13 cellular contexts compared by ENCODE assay signal in genomic region chr13:114166381-114167131, GRCh38. TPM values are rescaled to one million over a fixed set of nuclear protein-coding genes. Genes with fewer than 3 reads are reported as not detected.
A peak's percentile ranks its signal among the peaks of the same experiment; 100 is the strongest.
DNase-seq lines count a peak whose midpoint lies in the region; ATAC-seq, FAIRE-seq and TF ChIP-seq lines count a peak whose summit lies in the region.
"Had no signal": no experiment of that assay in that cellular context is flagged by ENCODE, and none has a peak within 500 bp of the region (broad histone marks: within the 10 kb centered on the region; RNA-seq: fewer than 3 reads in every experiment).

No MANE protein-coding gene starts in this region.

- 8 to 20% methylated on average over 2 to 4 of the region's 20 CpGs for WGBS in gastroesophageal sphincter (ENCODE audit: low coverage in 1 of 2), 2 donors

- no peak for FAIRE-seq in GM12891 (lab: Jason Lieb, UNC)
- FAIRE-seq: pancreas had no signal

- no peak for TF ChIP-seq EP300 in gastroesophageal sphincter (IDR thresholded peaks at IDR 0.05)

- H3K9ac ChIP-seq in BLaER1 treated with 17β-estradiol and CSF1 and Interleukin-3, amounts not matched to agents 10 nM and 100 nM = peak overlapping the region in 8 of 11 experiments; percentile 5 to 44 (median 8); a peak in 9 of 22 replicates

- peak; percentile 74 for ATAC-seq in gastroesophageal sphincter
- no peak for ATAC-seq in HG02938 (IDR thresholded peaks at IDR 0.05; ENCODE audit: unreplicated experiment)
- ATAC-seq: left colon had no signal

- H3K27me3 ChIP-seq in BLaER1 treated with 17β-estradiol and CSF1 and Interleukin-3, amounts not matched to agents 10 nM and 100 nM = no peaks in the 10 kb centered on the region
- H3K27me3 ChIP-seq in gastroesophageal sphincter = no peaks in the 10 kb centered on the region
- H3K27me3 ChIP-seq: pancreas, thyroid gland had no signal

- H3K27me3 Mint-ChIP-seq in T-helper 2 cell treated with Interferon-gamma antibody and Interleukin-4, amounts not matched to agents 5 μg/mL and 100 μg/mL, for 36 hours (ENCODE audit: low read depth) = peaks cover 28% of the 10 kb centered on the region

- no peaks in the 10 kb centered on the region for H3K36me3 ChIP-seq in BLaER1 treated with 17β-estradiol and CSF1 and Interleukin-3, amounts not matched to agents 10 nM and 100 nM
- no peaks in the 10 kb centered on the region for H3K36me3 ChIP-seq in gastroesophageal sphincter
- H3K36me3 ChIP-seq: pancreas, thyroid gland had no signal

- no peak overlapping the region for H3K4me3 Mint-ChIP-seq in T-helper 2 cell treated with Interferon-gamma antibody and Interleukin-4, amounts not matched to agents 5 μg/mL and 100 μg/mL, for 36 hours

- H3K4me1 ChIP-seq in BLaER1 treated with 17β-estradiol and CSF1 and Interleukin-3, amounts not matched to agents 10 nM and 100 nM = peaks cover 55 to 66% (median 64%) of the 10 kb centered on the region in 10 experiments
- peaks cover 0 to 40% (median 24%) of the 10 kb centered on the region in 3 donors for H3K4me1 ChIP-seq in gastroesophageal sphincter
- H3K4me1 ChIP-seq: pancreas had no signal

- peaks cover 1% of the 10 kb centered on the region for H3K36me3 Mint-ChIP-seq in T-helper 2 cell treated with Interferon-gamma antibody and Interleukin-4, amounts not matched to agents 5 μg/mL and 100 μg/mL, for 36 hours (ENCODE audit: low read depth)

- no peak for TF ChIP-seq POLR2A in gastroesophageal sphincter (IDR thresholded peaks at IDR 0.05)
- no peak for TF ChIP-seq POLR2A in GM12891 (IDR thresholded peaks at IDR 0.05; ENCODE audit: low read depth, low read length)

- H3K27ac Mint-ChIP-seq in T-helper 2 cell treated with Interferon-gamma antibody and Interleukin-4, amounts not matched to agents 5 μg/mL and 100 μg/mL, for 36 hours = no peak overlapping the region

- H3K9me3 Mint-ChIP-seq in T-helper 2 cell treated with Interferon-gamma antibody and Interleukin-4, amounts not matched to agents 5 μg/mL and 100 μg/mL, for 36 hours = peaks cover 7% of the 10 kb centered on the region

- peaks cover 14% of the 10 kb centered on the region for H3K4me1 Mint-ChIP-seq in T-helper 2 cell treated with Interferon-gamma antibody and Interleukin-4, amounts not matched to agents 5 μg/mL and 100 μg/mL, for 36 hours (ENCODE audit: low read depth)

- H3K4me3 ChIP-seq in BLaER1 treated with 17β-estradiol and CSF1 and Interleukin-3, amounts not matched to agents 10 nM and 100 nM = no peak overlapping the region
- peak overlapping the region in 1 of 2 donors; percentile 27 for H3K4me3 ChIP-seq in gastroesophageal sphincter
- H3K4me3 ChIP-seq: pancreas, thyroid gland had no signal

- H4K20me1 ChIP-seq in BLaER1 treated with 17β-estradiol and CSF1 and Interleukin-3, amounts not matched to agents 10 nM and 100 nM = no peaks in the 10 kb centered on the region

- H3K4me2 ChIP-seq in BLaER1 treated with 17β-estradiol and CSF1 and Interleukin-3, amounts not matched to agents 10 nM and 100 nM = peak overlapping the region; percentile 59 to 88 (median 77)

- peaks cover 0 to 5% (median under 1%) of the 10 kb centered on the region in 11 experiments; a peak in 7 of 22 replicates for H3K9me3 ChIP-seq in BLaER1 treated with 17β-estradiol and CSF1 and Interleukin-3, amounts not matched to agents 10 nM and 100 nM (replicated peaks in 1 of 11)
- H3K9me3 ChIP-seq in gastroesophageal sphincter = no peaks in the 10 kb centered on the region
- H3K9me3 ChIP-seq: pancreas, thyroid gland had no signal

- peak overlapping the region in 9 of 11 experiments; percentile 1 to 60 (median 41); a peak in 12 of 22 replicates for H3K27ac ChIP-seq in BLaER1 treated with 17β-estradiol and CSF1 and Interleukin-3, amounts not matched to agents 10 nM and 100 nM
- peak overlapping the region; percentile 58 to 80 (median 79) for H3K27ac ChIP-seq in gastroesophageal sphincter
- H3K27ac ChIP-seq: pancreas, thyroid gland had no signal

- DNase-seq in NCI-H69 (lab: John Stamatoyannopoulos, UW) (peak; percentile 16), pons (ENCODE audit: low spot score) (peak; percentile 82), GM12891 (ENCODE audit: insufficient read length, low spot score) (no peak)
- DNase-seq in effector CD8-positive, alpha-beta T cell (lab: John Stamatoyannopoulos, UW) = no peak
- DNase-seq in T-helper 2 cell treated with Interferon-gamma antibody and Interleukin-4, amounts not matched to agents 5 μg/mL and 100 μg/mL, for 36 hours (ENCODE audit: low spot score) = no peak
- DNase-seq: left colon, NCI-H774, thyroid gland had no signal

- TF ChIP-seq CTCF in gastroesophageal sphincter (IDR thresholded peaks at IDR 0.05) = no peak

TF ChIP-seq in GM12891, 5 proteins besides CTCF, POLR2A, EP300 and RAD21:
- TF ChIP-seq PAX5 (IDR thresholded peaks at IDR 0.05; ENCODE audit: insufficient read depth, low read length, severe bottlenecking) (no peak), TAF1 (IDR thresholded peaks at IDR 0.05; ENCODE audit: low read depth, low read length) (no peak), SPI1 (IDR thresholded peaks at IDR 0.05; ENCODE audit: low read depth, low read length) (no peak), POU2F2 (IDR thresholded peaks at IDR 0.05; ENCODE audit: low read depth, low read length) (no peak), POLR2AphosphoS5 (IDR thresholded peaks at IDR 0.05; ENCODE audit: low read depth, low read length) (no peak)

RNA-seq across cellular contexts. Expression of gene CFAP97D2, which starts 12.5 kb away (rescaled TPM):
- not detected for total RNA-seq in gastroesophageal sphincter
- polyA plus RNA-seq in GM12891 (2012; ENCODE audit: low read depth, missing spikeins) = not detected
- total RNA-seq: fibroblast of lung, left colon, thyroid gland had no signal
- polyA plus RNA-seq: fibroblast of lung had no signal

RNA-seq across cellular contexts. Expression of gene RASA3, which starts 34.1 kb away (rescaled TPM):
- total RNA-seq in gastroesophageal sphincter = 10 to 100 TPM; 25.0 to 43.1 (median 30.2) TPM
- polyA plus RNA-seq in GM12891 (2012; ENCODE audit: low read depth, missing spikeins) = 13.4 TPM

Comparison
In these comparisons a context has a peak if more than half of its experiments do, and no peak if none do; other contexts are left out.
1. DNase-seq: peak in NCI-H69 (single experiment) and pons (single experiment); none in GM12891 (single experiment), effector CD8-positive, alpha-beta T cell (single experiment) and T-helper 2 cell treated with Interferon-gamma antibody and Interleukin-4, amounts not matched to agents 5 μg/mL and 100 μg/mL, for 36 hours (single experiment).